27 cellular contexts compared by ENCODE assay signal in genomic region chr14:92199763-92200162, GRCh38.
DNase-seq lines count a peak whose midpoint lies in the region; ATAC-seq and TF ChIP-seq lines count a peak whose summit lies in the region.
"Had no signal": no experiment of that assay in that cellular context is flagged by ENCODE, and none has a peak within 500 bp of the region (broad histone marks: within the 10 kb centered on the region; RNA-seq: fewer than 3 reads in every experiment).

No MANE protein-coding gene starts in this region.

- H3K4me1 ChIP-seq in endodermal cell (ENCODE audit: control insufficient read depth, insufficient read depth, low read length) = no peaks in the 10 kb centered on the region
- H3K4me1 ChIP-seq: gastrocnemius medialis, SJCRH30 had no signal

- no peak for ATAC-seq in GM21737 (IDR thresholded peaks at IDR 0.05; ENCODE audit: unreplicated experiment)
- ATAC-seq: effector memory CD8-positive, alpha-beta T cell; esophagus mucosa; gastrocnemius medialis; natural killer cell; Panc1 had no signal

- H3K36me3 Mint-ChIP-seq in endodermal cell (ENCODE audit: low read depth) = no peaks in the 10 kb centered on the region
- H3K36me3 Mint-ChIP-seq: CD14-positive monocyte, natural killer cell had no signal

- CTCF ChIA-PET in RWPE1 (lab: Yijun Ruan, JAX) = interaction anchor here (1.7 kb wide), 1 partner anchor 16 kb away, joined by 4 read pairs; no protein-coding TSS in a partner anchor

- TF ChIP-seq CTCF in GM12865 (IDR thresholded peaks at IDR 0.05; ENCODE audit: insufficient read depth, low read depth, low read length, missing control alignments) (peak; percentile 5), LNCaP clone FGC (IDR thresholded peaks at IDR 0.05; ENCODE audit: control insufficient read depth, extremely low read depth, insufficient read depth) (0 out of 2 replicates have a peak, but pooled peaks have one; percentile 5), endodermal cell (conservative IDR thresholded peaks at IDR 0.05) (peak; percentile 61), RWPE1 (conservative IDR thresholded peaks at IDR 0.05; ENCODE audit: low read depth) (no peak)

- H3K27ac ChIP-seq in endodermal cell (ENCODE audit: low read depth, low read length) = no peak overlapping the region
- H3K27ac ChIP-seq in RWPE1 = no peak overlapping the region
- H3K27ac ChIP-seq: coronary artery, gastrocnemius medialis, SJCRH30 had no signal

- no peak overlapping the region for H3K4me3 Mint-ChIP-seq in endodermal cell
- H3K4me3 Mint-ChIP-seq: effector memory CD8-positive, alpha-beta T cell; natural killer cell had no signal

- no peaks in the 10 kb centered on the region for H3K9me3 ChIP-seq in endodermal cell (ENCODE audit: control insufficient read depth, low read length)
- H3K9me3 ChIP-seq: gastrocnemius medialis, SJCRH30 had no signal

- H3K27me3 ChIP-seq in endodermal cell (ENCODE audit: control insufficient read depth, insufficient read depth, low read length, poor library complexity, severe bottlenecking) = no peaks in the 10 kb centered on the region
- H3K27me3 ChIP-seq: gastrocnemius medialis, SJCRH30 had no signal

- POLR2A ChIA-PET in RWPE1 (lab: Yijun Ruan, JAX; ENCODE audit: low non-redundant PET) = no interaction called here

- H3K36me3 ChIP-seq in endodermal cell (ENCODE audit: control insufficient read depth, insufficient read depth, low read length) = no peaks in the 10 kb centered on the region
- H3K36me3 ChIP-seq: gastrocnemius medialis, SJCRH30 had no signal

- H3K27ac Mint-ChIP-seq in endodermal cell = no peak overlapping the region
- H3K27ac Mint-ChIP-seq: CD14-positive monocyte; effector memory CD8-positive, alpha-beta T cell; natural killer cell had no signal

- 44% methylated on average over 4 of the region's 6 CpGs; no CpG with 5 or more reads in 1 of the 2 experiments for WGBS in endodermal cell (ENCODE audit: insufficient coverage in 1 of 2, insufficient read length in 1 of 2), 2 experiments

- no peaks in the 10 kb centered on the region for H3K9me3 Mint-ChIP-seq in endodermal cell
- H3K9me3 Mint-ChIP-seq: effector memory CD8-positive, alpha-beta T cell; natural killer cell had no signal

- H3K9ac ChIP-seq in endodermal cell (ENCODE audit: extremely low read depth, low read length, poor library complexity, severe bottlenecking) = no peak overlapping the region

- H3K4me1 Mint-ChIP-seq in endodermal cell = peaks cover 3% of the 10 kb centered on the region
- H3K4me1 Mint-ChIP-seq: natural killer cell had no signal

- peaks cover 8% of the 10 kb centered on the region for H3K27me3 Mint-ChIP-seq in endodermal cell (ENCODE audit: insufficient read depth)

- DNase-seq in GM12865 (ENCODE audit: low read depth) (no peak), LNCaP clone FGC (ENCODE audit: low read depth) (no peak), endodermal cell (no peak), iPS-NIHi7 (ENCODE audit: extremely low spot score) (peak; percentile 35), NCI-H187 treated with DMSO at 0.1 percent for 48 hours (lab: John Stamatoyannopoulos, UW) (no peak), NCI-H526 (lab: John Stamatoyannopoulos, UW) (no peak), RWPE1 (ENCODE audit: low spot score) (no peak)
- DNase-seq: activated CD4-positive, alpha-beta T cell treated with anti-CD3 and anti-CD28 coated beads, Interleukin-2, amount 50 U/mL, for 48 hours; activated CD8-positive, alpha-beta memory T cell treated with anti-CD3 and anti-CD28 coated beads, Interleukin-2, amount 50 U/mL, for 4 hours; activated naive CD4-positive, alpha-beta T cell treated with anti-CD3 and anti-CD28 coated beads, Interleukin-2, amount 50 U/mL, for 16 hours; amniotic stem cell; DMS79 treated with DMSO at 0.1 percent for 48 hours; effector memory CD8-positive, alpha-beta T cell; gastrocnemius medialis; kidney; natural killer cell; NCI-H1417; NCI-H510A; NK-92 treated with Interleukin-12 subunit alpha and Interleukin-12 subunit beta, amount 100 ng/mL, for 24 hours; SJCRH30; stimulated activated naive CD4-positive, alpha-beta T cell; T-helper 1 cell had no signal

- H3K4me3 ChIP-seq in GM12865 (ENCODE audit: low read depth, low read length) (no peak overlapping the region), LNCaP clone FGC (ENCODE audit: low read depth, low read length) (no peak overlapping the region), endodermal cell (ENCODE audit: low read length) (no peak overlapping the region)
- H3K4me3 ChIP-seq: coronary artery, gastrocnemius medialis, SJCRH30 had no signal
